Comparison of ENCODE assay signal across 15 cellular contexts in genomic region chr7:136947347-136947746, GRCh38.
"Had no signal": no experiment of that assay in that cellular context is flagged by ENCODE, and none has a peak within 500 bp of the region (broad histone marks: within the 10 kb centered on the region; RNA-seq: fewer than 3 reads in every experiment).

No MANE protein-coding gene starts in this region.

- DNase-seq: activated B cell treated with CpG ODN at 0.5 μM for 24 hours; activated CD4-positive, alpha-beta T cell treated with anti-CD3 and anti-CD28 coated beads, Interleukin-2, amount 10 ng/mL, durations not matched to agents 7 days and 5 days; activated CD8-positive, alpha-beta memory T cell treated with anti-CD3 and anti-CD28 coated beads for 24 hours; activated naive CD4-positive, alpha-beta T cell treated with anti-CD3 and anti-CD28 coated beads for 36 hours; endodermal cell; ovary; stimulated activated CD4-positive, alpha-beta T cell treated with anti-CD3 and anti-CD28 coated beads, Interleukin-12 subunit alpha, Interleukin-12 subunit beta, amount 100 ng/mL, for 4 hours; stimulated activated naive CD8-positive, alpha-beta T cell treated with anti-CD3 and anti-CD28 coated beads, Interleukin-15, Interleukin-2, amounts not matched to agents 100 U/mL and 50 U/mL, for 24 hours; testis had no signal

- H3K27me3 ChIP-seq: gastroesophageal sphincter, hepatocyte, neural progenitor cell, ovary, testis had no signal

- H3K79me2 ChIP-seq: hepatocyte had no signal

- H3K36me3 ChIP-seq: gastroesophageal sphincter, neural progenitor cell, ovary had no signal

- H3K27me3 Mint-ChIP-seq: activated B cell treated with CpG ODN at 0.5 μM for 24 hours; activated CD4-positive, alpha-beta T cell treated with anti-CD3 and anti-CD28 coated beads, Interleukin-2, amount 10 ng/mL, durations not matched to agents 7 days and 5 days; activated T-helper 17 cell treated with anti-CD3 and anti-CD28 coated beads, Interleukin-2, amount 50 U/mL, for 72 hours; brain; dendritic cell treated with granulocyte-macrophage colony-stimulating factor and Interleukin-4, amounts not matched to agents 40 ng/mL and 50 ng/mL, for 4 days had no signal

- H3K4me2 ChIP-seq: hepatocyte, neural progenitor cell had no signal

- H3K4me3 Mint-ChIP-seq: activated B cell treated with CpG ODN at 0.5 μM for 24 hours; activated CD4-positive, alpha-beta T cell treated with anti-CD3 and anti-CD28 coated beads, Interleukin-2, amount 10 ng/mL, durations not matched to agents 7 days and 5 days; activated naive CD4-positive, alpha-beta T cell treated with anti-CD3 and anti-CD28 coated beads for 36 hours; activated T-helper 17 cell treated with anti-CD3 and anti-CD28 coated beads, Interleukin-2, amount 50 U/mL, for 72 hours; brain; dendritic cell treated with granulocyte-macrophage colony-stimulating factor and Interleukin-4, amounts not matched to agents 40 ng/mL and 50 ng/mL, for 4 days; endodermal cell; neural progenitor cell had no signal

- H3K4me1 ChIP-seq: neural progenitor cell, testis had no signal

- H3K36me3 Mint-ChIP-seq: brain, neural progenitor cell had no signal

- H3K4me3 ChIP-seq: gastroesophageal sphincter, hepatocyte, neural progenitor cell, ovary, testis had no signal

- H3K27ac Mint-ChIP-seq: activated B cell treated with CpG ODN at 0.5 μM for 24 hours; activated CD4-positive, alpha-beta T cell treated with anti-CD3 and anti-CD28 coated beads, Interleukin-2, amount 10 ng/mL, durations not matched to agents 7 days and 5 days; activated naive CD4-positive, alpha-beta T cell treated with anti-CD3 and anti-CD28 coated beads for 36 hours; activated T-helper 17 cell treated with anti-CD3 and anti-CD28 coated beads, Interleukin-2, amount 50 U/mL, for 72 hours; brain; dendritic cell treated with granulocyte-macrophage colony-stimulating factor and Interleukin-4, amounts not matched to agents 40 ng/mL and 50 ng/mL, for 4 days; endodermal cell; neural progenitor cell had no signal

- H3K9me3 ChIP-seq: gastroesophageal sphincter, ovary, testis had no signal

- H3K9me3 Mint-ChIP-seq: activated naive CD4-positive, alpha-beta T cell treated with anti-CD3 and anti-CD28 coated beads for 36 hours; brain; endodermal cell; neural progenitor cell had no signal

- H3K27ac ChIP-seq: gastroesophageal sphincter, hepatocyte, neural progenitor cell, ovary, testis had no signal

- H2AFZ ChIP-seq: hepatocyte, neural progenitor cell had no signal

- H3K9ac ChIP-seq: neural progenitor cell had no signal

- H3K4me1 Mint-ChIP-seq: activated B cell treated with CpG ODN at 0.5 μM for 24 hours; activated CD4-positive, alpha-beta T cell treated with anti-CD3 and anti-CD28 coated beads, Interleukin-2, amount 10 ng/mL, durations not matched to agents 7 days and 5 days; activated T-helper 17 cell treated with anti-CD3 and anti-CD28 coated beads, Interleukin-2, amount 50 U/mL, for 72 hours; endodermal cell had no signal
